In the genomic region with DNA sequence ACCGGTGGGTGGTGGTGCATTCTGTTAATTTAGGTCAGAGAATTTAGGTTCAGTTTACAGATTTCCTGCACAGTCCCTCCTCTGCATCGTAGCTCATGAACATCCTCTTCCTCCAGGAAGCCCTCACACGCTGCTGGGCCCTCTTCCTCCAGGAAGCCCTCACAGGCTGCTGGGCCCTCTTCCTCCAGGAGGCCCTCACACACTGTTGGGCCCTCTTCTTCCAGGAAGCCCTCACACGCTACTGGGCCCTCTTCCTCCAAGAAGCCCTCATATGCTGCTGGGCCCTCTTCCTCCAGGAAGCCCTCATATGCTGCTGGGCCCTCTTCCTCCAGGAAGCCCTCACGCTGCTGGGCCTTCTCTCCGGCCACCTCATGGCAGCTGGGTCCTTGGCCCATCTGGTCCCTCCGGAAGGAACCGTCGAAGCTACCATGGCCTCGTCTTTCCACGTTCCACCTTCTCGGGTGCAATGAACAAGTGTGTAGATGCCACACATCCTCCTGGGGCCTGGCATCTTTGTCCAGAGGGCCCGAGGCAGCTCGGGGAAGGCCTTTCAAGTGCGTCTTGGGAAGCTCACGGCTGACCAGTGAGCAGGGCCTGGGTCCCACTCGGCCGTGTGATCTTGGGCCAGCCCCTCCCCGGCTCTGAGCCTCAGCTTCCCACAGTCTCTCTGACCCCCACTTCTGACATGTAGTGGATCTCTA, we compare ENCODE assay signal across 1 cellular context.
TF ChIP-seq lines count a peak whose summit lies in the region.

No MANE protein-coding gene starts in this region.

TF ChIP-seq in liver, 16 proteins besides CTCF, POLR2A, EP300 and RAD21 (continued from another document):
- TF ChIP-seq, protein P1, sequence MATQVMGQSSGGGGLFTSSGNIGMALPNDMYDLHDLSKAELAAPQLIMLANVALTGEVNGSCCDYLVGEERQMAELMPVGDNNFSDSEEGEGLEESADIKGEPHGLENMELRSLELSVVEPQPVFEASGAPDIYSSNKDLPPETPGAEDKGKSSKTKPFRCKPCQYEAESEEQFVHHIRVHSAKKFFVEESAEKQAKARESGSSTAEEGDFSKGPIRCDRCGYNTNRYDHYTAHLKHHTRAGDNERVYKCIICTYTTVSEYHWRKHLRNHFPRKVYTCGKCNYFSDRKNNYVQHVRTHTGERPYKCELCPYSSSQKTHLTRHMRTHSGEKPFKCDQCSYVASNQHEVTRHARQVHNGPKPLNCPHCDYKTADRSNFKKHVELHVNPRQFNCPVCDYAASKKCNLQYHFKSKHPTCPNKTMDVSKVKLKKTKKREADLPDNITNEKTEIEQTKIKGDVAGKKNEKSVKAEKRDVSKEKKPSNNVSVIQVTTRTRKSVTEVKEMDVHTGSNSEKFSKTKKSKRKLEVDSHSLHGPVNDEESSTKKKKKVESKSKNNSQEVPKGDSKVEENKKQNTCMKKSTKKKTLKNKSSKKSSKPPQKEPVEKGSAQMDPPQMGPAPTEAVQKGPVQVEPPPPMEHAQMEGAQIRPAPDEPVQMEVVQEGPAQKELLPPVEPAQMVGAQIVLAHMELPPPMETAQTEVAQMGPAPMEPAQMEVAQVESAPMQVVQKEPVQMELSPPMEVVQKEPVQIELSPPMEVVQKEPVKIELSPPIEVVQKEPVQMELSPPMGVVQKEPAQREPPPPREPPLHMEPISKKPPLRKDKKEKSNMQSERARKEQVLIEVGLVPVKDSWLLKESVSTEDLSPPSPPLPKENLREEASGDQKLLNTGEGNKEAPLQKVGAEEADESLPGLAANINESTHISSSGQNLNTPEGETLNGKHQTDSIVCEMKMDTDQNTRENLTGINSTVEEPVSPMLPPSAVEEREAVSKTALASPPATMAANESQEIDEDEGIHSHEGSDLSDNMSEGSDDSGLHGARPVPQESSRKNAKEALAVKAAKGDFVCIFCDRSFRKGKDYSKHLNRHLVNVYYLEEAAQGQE (IDR thresholded peaks at IDR 0.05) = no peak
- TF ChIP-seq FOXA1 (IDR thresholded peaks at IDR 0.05) (no peak), NR2F2 (IDR thresholded peaks at IDR 0.05) (no peak), YY1 (IDR thresholded peaks at IDR 0.05) (no peak), GABPA (IDR thresholded peaks at IDR 0.05 in 1 of 2, conservative IDR thresholded peaks at IDR 0.05 in 1 of 2) (no peak), SP1 (IDR thresholded peaks at IDR 0.05) (no peak), HNF4A (conservative IDR thresholded peaks at IDR 0.05) (no peak), HNF4G (IDR thresholded peaks at IDR 0.05) (no peak), TAF1 (conservative IDR thresholded peaks at IDR 0.05) (no peak), RXRA (IDR thresholded peaks at IDR 0.05) (no peak), JUND (IDR thresholded peaks at IDR 0.05) (no peak), FOXA2 (IDR thresholded peaks at IDR 0.05) (no peak)
- TF ChIP-seq, protein P2, sequence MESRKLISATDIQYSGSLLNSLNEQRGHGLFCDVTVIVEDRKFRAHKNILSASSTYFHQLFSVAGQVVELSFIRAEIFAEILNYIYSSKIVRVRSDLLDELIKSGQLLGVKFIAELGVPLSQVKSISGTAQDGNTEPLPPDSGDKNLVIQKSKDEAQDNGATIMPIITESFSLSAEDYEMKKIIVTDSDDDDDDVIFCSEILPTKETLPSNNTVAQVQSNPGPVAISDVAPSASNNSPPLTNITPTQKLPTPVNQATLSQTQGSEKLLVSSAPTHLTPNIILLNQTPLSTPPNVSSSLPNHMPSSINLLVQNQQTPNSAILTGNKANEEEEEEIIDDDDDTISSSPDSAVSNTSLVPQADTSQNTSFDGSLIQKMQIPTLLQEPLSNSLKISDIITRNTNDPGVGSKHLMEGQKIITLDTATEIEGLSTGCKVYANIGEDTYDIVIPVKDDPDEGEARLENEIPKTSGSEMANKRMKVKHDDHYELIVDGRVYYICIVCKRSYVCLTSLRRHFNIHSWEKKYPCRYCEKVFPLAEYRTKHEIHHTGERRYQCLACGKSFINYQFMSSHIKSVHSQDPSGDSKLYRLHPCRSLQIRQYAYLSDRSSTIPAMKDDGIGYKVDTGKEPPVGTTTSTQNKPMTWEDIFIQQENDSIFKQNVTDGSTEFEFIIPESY (IDR thresholded peaks at IDR 0.05) = no peak
- TF ChIP-seq, protein P3, sequence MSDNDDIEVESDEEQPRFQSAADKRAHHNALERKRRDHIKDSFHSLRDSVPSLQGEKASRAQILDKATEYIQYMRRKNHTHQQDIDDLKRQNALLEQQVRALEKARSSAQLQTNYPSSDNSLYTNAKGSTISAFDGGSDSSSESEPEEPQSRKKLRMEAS (IDR thresholded peaks at IDR 0.05) = no peak
- TF ChIP-seq, protein P4, sequence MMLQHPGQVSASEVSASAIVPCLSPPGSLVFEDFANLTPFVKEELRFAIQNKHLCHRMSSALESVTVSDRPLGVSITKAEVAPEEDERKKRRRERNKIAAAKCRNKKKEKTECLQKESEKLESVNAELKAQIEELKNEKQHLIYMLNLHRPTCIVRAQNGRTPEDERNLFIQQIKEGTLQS (IDR thresholded peaks at IDR 0.05) = no peak
TF ChIP-seq in liver: peak in this region for 0.
